Comparison of ENCODE assay signal across 35 cellular contexts in genomic region chr9:133664651-133665050, GRCh38. TPM values are rescaled to one million over a fixed set of nuclear protein-coding genes. Genes with fewer than 3 reads are reported as not detected.
DNase-seq lines count a peak whose midpoint lies in the region; TF ChIP-seq lines count a peak whose summit lies in the region.
"Had no signal": no experiment of that assay in that cellular context is flagged by ENCODE, and none has a peak within 500 bp of the region (broad histone marks: within the 10 kb centered on the region; RNA-seq: fewer than 3 reads in every experiment).

No MANE protein-coding gene starts in this region.

- no peaks in the 10 kb centered on the region for H3K36me3 ChIP-seq in SK-N-SH (replicated peaks in 1 of 2; ENCODE audit: control insufficient read depth in 1 of 2, insufficient read depth in 2 of 2, low read length in 1 of 2)
- no peaks in the 10 kb centered on the region for H3K36me3 ChIP-seq in osteoblast (ENCODE audit: insufficient read depth, low read length)
- H3K36me3 ChIP-seq: breast epithelium, colonic mucosa, left ventricle myocardium inferior, upper lobe of right lung had no signal

- H3K79me2 ChIP-seq in SK-N-SH (ENCODE audit: insufficient read depth) (no peaks in the 10 kb centered on the region), osteoblast (ENCODE audit: insufficient read depth, low read length) (no peaks in the 10 kb centered on the region)

- POLR2A ChIA-PET in SK-N-SH (lab: Yijun Ruan, JAX) = interaction anchor here (0.6 to 4.9 kb wide), 16 partner anchors 8 to 137 kb away, joined by 3 to 34 read pairs (median 4); partner anchors contain the start of genes ADAMTSL2, DBH, FAM163B and SARDH

- no peak overlapping the region for H3K27ac Mint-ChIP-seq in osteocyte (ENCODE audit: unreplicated experiment)
- H3K27ac Mint-ChIP-seq: activated T-cell treated with anti-CD3 and anti-CD28 coated beads, Interleukin-2, amount 50 U/mL, for 24 hours; effector memory CD8-positive, alpha-beta T cell; immature natural killer cell had no signal

- TF ChIP-seq EP300 in SK-N-SH (IDR thresholded peaks at IDR 0.05; ENCODE audit: borderline replicate concordance in 1 of 2, low read depth in 1 of 2, low read length in 1 of 2) = no peak

- H3K4me3 ChIP-seq in GM12875 (ENCODE audit: low read depth, low read length) (no peak overlapping the region), SK-N-SH (ENCODE audit: low read depth in 2 of 2, low read length in 1 of 2) (no peak overlapping the region), osteoblast (ENCODE audit: insufficient read depth, low read length) (no peak overlapping the region)
- H3K4me3 ChIP-seq: BLaER1 treated with 17β-estradiol and CSF1 and Interleukin-3, amounts not matched to agents 10 nM and 100 nM; breast epithelium; colonic mucosa; left ventricle myocardium inferior; upper lobe of right lung had no signal

- H3K27me3 ChIP-seq in SK-N-SH (ENCODE audit: insufficient read depth) (no peaks in the 10 kb centered on the region), osteoblast (ENCODE audit: insufficient read depth, low read length) (peaks cover 5% of the 10 kb centered on the region)
- H3K27me3 ChIP-seq: colonic mucosa had no signal

- peaks cover 0 to 50% of the 10 kb centered on the region in 2 experiments; a peak in 1 of 4 replicates for H3K4me1 ChIP-seq in SK-N-SH (ENCODE audit: control insufficient read depth in 1 of 2, insufficient read depth in 2 of 2, low read depth in 1 of 2, low read length in 1 of 2)
- H3K4me1 ChIP-seq in osteoblast (ENCODE audit: insufficient read depth, low read length) = no peaks in the 10 kb centered on the region
- H3K4me1 ChIP-seq: breast epithelium, colonic mucosa, upper lobe of right lung had no signal

- no peaks in the 10 kb centered on the region for H3K9me2 ChIP-seq in SK-N-SH

- H3K4me3 Mint-ChIP-seq in osteocyte (ENCODE audit: unreplicated experiment) = no peak overlapping the region
- H3K4me3 Mint-ChIP-seq: activated T-cell treated with anti-CD3 and anti-CD28 coated beads, Interleukin-2, amount 50 U/mL, for 24 hours; effector memory CD8-positive, alpha-beta T cell; immature natural killer cell had no signal

- 60% methylated on average over 10 of the region's 10 CpGs for WGBS in SK-N-SH (ENCODE audit: low lambda C conversion rate)

- no peaks in the 10 kb centered on the region for H3K9me3 ChIP-seq in SK-N-SH
- H3K9me3 ChIP-seq in osteoblast (ENCODE audit: low read depth, low read length) = no peaks in the 10 kb centered on the region
- H3K9me3 ChIP-seq: BLaER1 treated with 17β-estradiol and CSF1 and Interleukin-3, amounts not matched to agents 10 nM and 100 nM; breast epithelium; colonic mucosa; left ventricle myocardium inferior; upper lobe of right lung had no signal

- H3K4me1 Mint-ChIP-seq in osteocyte (ENCODE audit: unreplicated experiment) = no peaks in the 10 kb centered on the region
- H3K4me1 Mint-ChIP-seq: immature natural killer cell had no signal

- DNase-seq in NCI-H2107 treated with DMSO at 0.1 percent for 48 hours (lab: John Stamatoyannopoulos, UW; ENCODE audit: unreplicated experiment) (peak; percentile 89), NCI-H2107 (lab: John Stamatoyannopoulos, UW) (no peak), SK-N-SH (peak; percentile 68), osteocyte (ENCODE audit: extremely low spot score, unreplicated experiment) (no peak), osteoblast (ENCODE audit: insufficient read length, low spot score, missing footprints) (no peak), amniotic stem cell (lab: John Stamatoyannopoulos, UW) (no peak), SW480 (ENCODE audit: low spot score) (no peak)
- DNase-seq: ACHN; activated CD4-positive, alpha-beta T cell treated with anti-CD3 and anti-CD28 coated beads for 48 hours; activated gamma-delta T cell treated with Interleukin-2 at 50 U/mL for 16 hours; activated T-cell treated with anti-CD3 and anti-CD28 coated beads, Interleukin-2, amount 50 U/mL, for 24 hours; Calu3; colonic mucosa; effector memory CD8-positive, alpha-beta T cell; foreskin melanocyte; hippocampal formation; immature natural killer cell; KG1; left ventricle myocardium inferior; NCI-H524 treated with DMSO at 0.1 percent for 48 hours; occipital lobe; small intestine; stimulated activated CD4-positive, alpha-beta T cell treated with anti-CD3 and anti-CD28 coated beads, Interleukin-1b, Interleukin-23, amount 100 ng/mL, for 48 hours; T-helper 2 cell; upper lobe of right lung had no signal

- H3K9ac ChIP-seq in SK-N-SH = no peak overlapping the region
- H3K9ac ChIP-seq: BLaER1 treated with 17β-estradiol and CSF1 and Interleukin-3, amounts not matched to agents 10 nM and 100 nM had no signal

- H3K4me2 ChIP-seq in SK-N-SH (no peak overlapping the region), osteoblast (ENCODE audit: insufficient read depth, low read length) (no peak overlapping the region)
- H3K4me2 ChIP-seq: BLaER1 treated with 17β-estradiol and CSF1 and Interleukin-3, amounts not matched to agents 10 nM and 100 nM had no signal

- H3K9me3 Mint-ChIP-seq in osteocyte (ENCODE audit: unreplicated experiment) = no peaks in the 10 kb centered on the region
- H3K9me3 Mint-ChIP-seq: activated T-cell treated with anti-CD3 and anti-CD28 coated beads, Interleukin-2, amount 50 U/mL, for 24 hours; effector memory CD8-positive, alpha-beta T cell; immature natural killer cell had no signal

- CTCF ChIA-PET in SK-N-SH (lab: Yijun Ruan, JAX) = interaction anchor here (0.9 to 2.7 kb wide), 12 partner anchors 16 to 131 kb away, joined by 3 to 9 read pairs (median 4); partner anchors contain the start of gene DBH

- H3K27ac ChIP-seq in SK-N-SH (ENCODE audit: low read depth in 2 of 2, low read length in 1 of 2) (peak overlapping the region in 1 of 2 experiments; percentile 85; a peak in 2 of 4 replicates), osteoblast (ENCODE audit: low read depth, low read length) (no peak overlapping the region)
- H3K27ac ChIP-seq: BLaER1 treated with 17β-estradiol and CSF1 and Interleukin-3, amounts not matched to agents 10 nM and 100 nM; breast epithelium; colonic mucosa; left ventricle myocardium inferior; RWPE1; upper lobe of right lung had no signal

- H3F3A ChIP-seq in SK-N-SH (replicated peaks; ENCODE audit: insufficient read depth) = no peaks in the 10 kb centered on the region

- TF ChIP-seq CTCF in GM12875 (IDR thresholded peaks at IDR 0.05; ENCODE audit: borderline replicate concordance, insufficient read depth, low read depth, low read length) (0 out of 2 replicates have a peak, but pooled peaks have one; percentile 2), SK-N-SH (IDR thresholded peaks at IDR 0.05) (no peak), osteocyte (IDR thresholded peaks at IDR 0.05) (peak; percentile 14), osteoblast (IDR thresholded peaks at IDR 0.05; ENCODE audit: extremely low read depth, low read depth, low read length) (no peak)

- peaks cover 16% of the 10 kb centered on the region for H3K27me3 Mint-ChIP-seq in osteocyte (ENCODE audit: unreplicated experiment)

- TF ChIP-seq RAD21 in SK-N-SH (IDR thresholded peaks at IDR 0.05; ENCODE audit: low read length) = peak; percentile 51

- H3K36me3 Mint-ChIP-seq in osteocyte (ENCODE audit: unreplicated experiment) = no peaks in the 10 kb centered on the region
- H3K36me3 Mint-ChIP-seq: immature natural killer cell had no signal

- H2AFZ ChIP-seq in SK-N-SH (ENCODE audit: low read depth) = no peak overlapping the region
- no peak overlapping the region for H2AFZ ChIP-seq in osteoblast (ENCODE audit: low read length)

- no peaks in the 10 kb centered on the region for H4K20me1 ChIP-seq in SK-N-SH (ENCODE audit: insufficient read depth)
- no peaks in the 10 kb centered on the region for H4K20me1 ChIP-seq in osteoblast (ENCODE audit: insufficient read depth, low read length)

TF ChIP-seq in SK-N-SH, 30 proteins besides CTCF, POLR2A, EP300 and RAD21:
- TF ChIP-seq RCOR1 (IDR thresholded peaks at IDR 0.05; ENCODE audit: low read length) (no peak), EZH2phosphoT487 (IDR thresholded peaks at IDR 0.05; ENCODE audit: borderline replicate concordance, low read depth) (no peak), MXI1 (IDR thresholded peaks at IDR 0.05; ENCODE audit: low read depth, low read length) (peak; percentile 52; the same call in 1 of the 2 replicates), TAF1 (IDR thresholded peaks at IDR 0.05; ENCODE audit: borderline replicate concordance, low read depth, low read length) (no peak), SMC3 (IDR thresholded peaks at IDR 0.05; ENCODE audit: low read depth, low read length) (peak; percentile 22; the same call in 1 of the 2 replicates), FOXJ3 (CRISPR knock-in tag; IDR thresholded peaks at IDR 0.05) (no peak)

RNA-seq across cellular contexts. Expression of gene DBH, which starts 28.5 kb away (rescaled TPM):
- 0.92 and 1.2 TPM in 2 replicates for polyA plus RNA-seq in SK-N-SH (2012; rRNA removed)
- 1.5 and 3.8 TPM in 2 replicates for polyA plus RNA-seq in SK-N-SH (2012; cell fraction: cytosol; rRNA removed)
- 1.5 and 2.0 TPM in 2 replicates for polyA plus RNA-seq in SK-N-SH (2012; cell fraction: nucleus; rRNA removed)
- total RNA-seq in osteocyte (not detected in 2 replicates), osteoblast (not detected in 2 replicates)
- total RNA-seq: activated CD8-positive, alpha-beta memory T cell treated with anti-CD3 and anti-CD28 coated beads for 36 hours; breast epithelium; Calu3; colonic mucosa; esophagus mucosa; H4; left ventricle myocardium inferior; mesenteric fat pad; occipital lobe; subcutaneous adipose tissue; upper lobe of right lung had no signal
- polyA plus RNA-seq: immature natural killer cell had no signal

RNA-seq across cellular contexts. Expression of gene FAM163B, which starts 55.5 kb away (rescaled TPM):
- polyA plus RNA-seq in SK-N-SH (2012; rRNA removed) = 0.05 and 0.15 TPM in 2 replicates
- 0.12 and 0.16 TPM in 2 replicates for polyA plus RNA-seq in SK-N-SH (2012; cell fraction: cytosol; rRNA removed)
- 0.21 and 0.36 TPM in 2 replicates for polyA plus RNA-seq in SK-N-SH (2012; cell fraction: nucleus; rRNA removed)
- total RNA-seq in osteocyte (not detected in 2 replicates), osteoblast (not detected in 2 replicates)
- total RNA-seq: activated CD8-positive, alpha-beta memory T cell treated with anti-CD3 and anti-CD28 coated beads for 36 hours; breast epithelium; Calu3; esophagus mucosa; H4; left ventricle myocardium inferior; mesenteric fat pad; subcutaneous adipose tissue; upper lobe of right lung had no signal
- polyA plus RNA-seq: adipose tissue, immature natural killer cell had no signal

Comparison
In these comparisons a context has a peak if more than half of its experiments do, and no peak if none do; other contexts are left out.
1. DNase-seq: peak in NCI-H2107 treated with DMSO at 0.1 percent for 48 hours (single experiment) and SK-N-SH (single experiment); none in NCI-H2107 (single experiment), osteocyte (single experiment), osteoblast (single experiment), amniotic stem cell (single experiment) and SW480 (single experiment).
2. CTCF ChIP-seq: peak in GM12875 (single experiment) and osteocyte (single experiment); none in SK-N-SH (single experiment) and osteoblast (single experiment).